Comparison of ENCODE assay signal across 8 cellular contexts in genomic region chr15:88897456-88898194, GRCh38. TPM values are rescaled to one million over a fixed set of nuclear protein-coding genes. Genes with fewer than 3 reads are reported as not detected.
A peak's percentile ranks its signal among the peaks of the same experiment; 100 is the strongest.
DNase-seq lines count a peak whose midpoint lies in the region; ATAC-seq and TF ChIP-seq lines count a peak whose summit lies in the region.

No MANE protein-coding gene starts in this region.

- H3K4me3 ChIP-seq in GM06990 (replicated peaks; ENCODE audit: low read depth, low read length) (no peak overlapping the region), HUES64 (ENCODE audit: low read length) (no peak overlapping the region)

- ATAC-seq in activated naive CD8-positive, alpha-beta T cell treated with anti-CD3 and anti-CD28 coated beads, Interleukin-2, amount 50 U/mL, for 24 hours = peak; percentile 81
- peak; percentile 86 to 91 for ATAC-seq in left cardiac atrium
- ATAC-seq in sciatic nerve = peak; percentile 95
- ATAC-seq in HG02884 (IDR thresholded peaks at IDR 0.05; ENCODE audit: unreplicated experiment) = no peak

- peaks cover 1% of the 10 kb centered on the region for H3K27me3 Mint-ChIP-seq in activated naive CD8-positive, alpha-beta T cell treated with anti-CD3 and anti-CD28 coated beads, Interleukin-2, amount 50 U/mL, for 24 hours

- H3K36me3 Mint-ChIP-seq in activated naive CD8-positive, alpha-beta T cell treated with anti-CD3 and anti-CD28 coated beads, Interleukin-2, amount 50 U/mL, for 24 hours (ENCODE audit: low read depth) = no peaks in the 10 kb centered on the region

- peaks cover 2% of the 10 kb centered on the region; the same call in 1 of the 2 replicates for H3K27me3 ChIP-seq in GM06990 (replicated peaks; ENCODE audit: control insufficient read depth, insufficient read depth, low read length)
- H3K27me3 ChIP-seq in HUES64 (ENCODE audit: insufficient read depth, low read length) = peaks cover 16% of the 10 kb centered on the region

- DNase-seq in GM06990 (ENCODE audit: extremely low read depth, insufficient read length) (no peak), SW480 (ENCODE audit: low spot score) (peak; percentile 81), left cardiac atrium (peak; percentile 85), sciatic nerve (ENCODE audit: low spot score) (peak; percentile 90), NCI-H146 (lab: John Stamatoyannopoulos, UW) (no peak)
- DNase-seq in activated naive CD8-positive, alpha-beta T cell treated with anti-CD3 and anti-CD28 coated beads, Interleukin-2, amount 50 U/mL, for 24 hours = peak; percentile 82

- peaks cover 17% of the 10 kb centered on the region for H3K4me1 ChIP-seq in HUES64 (ENCODE audit: insufficient read depth, low read length)

- no peak overlapping the region for H3K4me3 Mint-ChIP-seq in activated naive CD8-positive, alpha-beta T cell treated with anti-CD3 and anti-CD28 coated beads, Interleukin-2, amount 50 U/mL, for 24 hours

- no peak overlapping the region for H3K9ac ChIP-seq in HUES64 (ENCODE audit: low read depth, low read length)

- peak; percentile 45 for TF ChIP-seq CTCF in GM06990 (IDR thresholded peaks at IDR 0.05; ENCODE audit: insufficient read depth, low read length, poor library complexity, severe bottlenecking)

- no peak overlapping the region for H3K27ac Mint-ChIP-seq in activated naive CD8-positive, alpha-beta T cell treated with anti-CD3 and anti-CD28 coated beads, Interleukin-2, amount 50 U/mL, for 24 hours

- H3K36me3 ChIP-seq in GM06990 (ENCODE audit: control insufficient read depth, insufficient read depth, low read length) = no peaks in the 10 kb centered on the region
- peaks cover 38% of the 10 kb centered on the region for H3K36me3 ChIP-seq in HUES64 (ENCODE audit: insufficient read depth, low read length)

- H3K27ac ChIP-seq in HUES64 (ENCODE audit: low read depth, low read length) = peak overlapping the region; percentile 60; the same call in 1 of the 2 replicates

- H3K9me3 ChIP-seq in HUES64 (ENCODE audit: insufficient read depth, low read depth, low read length) = no peaks in the 10 kb centered on the region

- 55% methylated on average over 12 of the region's 12 CpGs for WGBS in HUES64

- peaks cover 38% of the 10 kb centered on the region for H3K4me1 Mint-ChIP-seq in activated naive CD8-positive, alpha-beta T cell treated with anti-CD3 and anti-CD28 coated beads, Interleukin-2, amount 50 U/mL, for 24 hours

- intact Hi-C loops in left cardiac atrium (cut with DNase I) = loop anchor here in 1 of 2 donors (10.0 kb wide), 1 partner anchor 273 kb away; the partner anchor contains the start of gene AEN
- intact Hi-C loops in sciatic nerve (cut with DNase I) = no loop called here

- no peaks in the 10 kb centered on the region for H3K9me3 Mint-ChIP-seq in activated naive CD8-positive, alpha-beta T cell treated with anti-CD3 and anti-CD28 coated beads, Interleukin-2, amount 50 U/mL, for 24 hours

RNA-seq across cellular contexts. Expression of gene HAPLN3, which starts 2.3 kb away (rescaled TPM):
- 11.7 TPM for polyA plus RNA-seq in HUES64 (2013, experiment 1 of 2)
- polyA plus RNA-seq in HUES64 (2013, experiment 2 of 2) = 11.7 TPM
- 1 to 10 TPM; 3.3 to 7.2 TPM for total RNA-seq in left cardiac atrium
- total RNA-seq in sciatic nerve = 15.9 TPM

RNA-seq across cellular contexts. Expression of gene MFGE8, which starts 15.6 kb away (rescaled TPM):
- 297 TPM for polyA plus RNA-seq in HUES64 (2013, experiment 1 of 2)
- 304 TPM for polyA plus RNA-seq in HUES64 (2013, experiment 2 of 2)
- total RNA-seq in left cardiac atrium (100 to 1,000 TPM; 250 to 412 TPM), sciatic nerve (334 TPM)

Comparison
In these comparisons a context has a peak if more than half of its experiments do, and no peak if none do; other contexts are left out.
1. DNase-seq: peak in SW480 (single experiment), activated naive CD8-positive, alpha-beta T cell treated with anti-CD3 and anti-CD28 coated beads, Interleukin-2, amount 50 U/mL, for 24 hours (single experiment), left cardiac atrium (single experiment) and sciatic nerve (single experiment); none in GM06990 (single experiment) and NCI-H146 (single experiment).